ENCODE assay signal across 1 cellular context in genomic region chr2:42905341-42906114, GRCh38.
TF ChIP-seq lines count a peak whose summit lies in the region.

No MANE protein-coding gene starts in this region.

TF ChIP-seq in GM23338, 12 proteins besides CTCF, POLR2A, EP300 and RAD21 (continued from another document):
- TF ChIP-seq ZNF462 (CRISPR knock-in tag; IDR thresholded peaks at IDR 0.05) = no peak
- TF ChIP-seq NANOG (IDR thresholded peaks at IDR 0.05; ENCODE audit: borderline replicate concordance) = no peak
- no peak for TF ChIP-seq STAT1 (IDR thresholded peaks at IDR 0.05; ENCODE audit: unreplicated experiment)
- TF ChIP-seq JUNB (IDR thresholded peaks at IDR 0.05; ENCODE audit: unreplicated experiment) = no peak
